In the genomic region with DNA sequence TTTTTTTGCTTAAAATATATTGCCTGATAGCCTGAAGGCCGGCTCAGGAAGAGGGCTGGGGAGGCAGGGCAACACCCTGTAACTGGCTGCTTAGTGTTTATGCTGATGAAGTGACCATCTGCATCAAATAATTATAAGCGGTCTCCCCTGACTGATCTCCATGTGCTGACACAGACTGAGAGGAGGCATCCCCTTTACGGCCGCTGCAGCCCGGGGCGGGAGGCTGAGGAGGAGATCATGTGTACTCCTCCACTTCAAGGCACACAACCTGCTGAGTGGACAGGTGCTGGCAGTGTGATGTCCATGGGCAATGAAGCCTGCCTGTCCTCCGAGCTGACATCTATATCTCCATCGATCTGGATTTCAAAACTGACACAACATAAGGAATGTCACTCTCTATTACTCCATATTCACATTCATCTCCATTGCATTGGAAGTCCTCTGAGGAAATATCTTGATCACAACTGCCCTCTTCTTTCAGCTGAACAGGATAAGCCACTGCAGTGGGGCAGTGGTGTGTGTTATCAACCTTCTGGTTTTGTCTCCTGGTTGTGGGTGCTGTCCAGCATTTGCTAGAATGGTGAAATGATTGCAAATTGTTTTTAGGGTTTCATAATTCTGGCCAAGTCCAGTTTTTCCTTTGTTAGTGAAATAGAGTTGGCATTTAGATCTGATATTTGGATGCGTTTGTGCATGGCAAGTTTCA, we compare ENCODE assay signal across 18 cellular contexts.
DNase-seq lines count a peak whose midpoint lies in the region; ATAC-seq, FAIRE-seq and TF ChIP-seq lines count a peak whose summit lies in the region.
"Had no signal": no experiment of that assay in that cellular context is flagged by ENCODE, and none has a peak within 500 bp of the region (broad histone marks: within the 10 kb centered on the region; RNA-seq: fewer than 3 reads in every experiment).

No MANE protein-coding gene starts in this region.

- WGBS in GM12878 (ENCODE audit: insufficient coverage, insufficient replicate concordance, low lambda C conversion rate, missing lambda C conversion rate): 56% methylated on average over 9 of the region's 9 CpGs

- peak overlapping the region; percentile 40 for H3K27ac ChIP-seq in KOPT-K1 (ENCODE audit: low read depth, low read length, poor library complexity, severe bottlenecking)
- no peak overlapping the region for H3K27ac ChIP-seq in GM12878 (ENCODE audit: control insufficient read depth, insufficient read depth)

- no peak for TF ChIP-seq RAD21 in GM12878 (IDR thresholded peaks at IDR 0.05; ENCODE audit: insufficient read depth, low read depth, low read length)

- H3K9me3 ChIP-seq in KOPT-K1 (ENCODE audit: insufficient read depth, low read length, poor library complexity, severe bottlenecking) (no peaks in the 10 kb centered on the region), GM12878 (replicated peaks; ENCODE audit: control insufficient read depth, insufficient read depth, low read length) (no peaks in the 10 kb centered on the region)
- H3K9me3 ChIP-seq: MG63, SK-N-SH had no signal

- no peaks in the 10 kb centered on the region for H3K4me1 ChIP-seq in GM12878 (ENCODE audit: control insufficient read depth, insufficient read depth, low read length)

- TF ChIP-seq EP300 in GM12878 (IDR thresholded peaks at IDR 0.05; ENCODE audit: borderline replicate concordance in 1 of 2, control insufficient read depth in 1 of 2, low read depth in 2 of 2, low read length in 2 of 2): no peak

- SMC1A ChIA-PET in GM12878 (lab: Charles Lee; ENCODE audit: uncharacterized antibody, unreplicated experiment): no interaction called here

- H3K79me2 ChIP-seq in GM12878 (ENCODE audit: control insufficient read depth, insufficient read depth, low read length): no peaks in the 10 kb centered on the region

- in situ Hi-C loops in GM12878 (cut with MboI): no loop called here

- no peaks in the 10 kb centered on the region for H4K20me1 ChIP-seq in GM12878 (ENCODE audit: control insufficient read depth, insufficient read depth)

- H2AFZ ChIP-seq in GM12878 (ENCODE audit: control insufficient read depth, low read depth, low read length): no peak overlapping the region

- ATAC-seq in GM12878: no peak
- ATAC-seq in GM21423 (IDR thresholded peaks at IDR 0.05; ENCODE audit: unreplicated experiment): no peak

- RAD21 ChIA-PET in GM12878 (lab: Charles Lee; ENCODE audit: unreplicated experiment): no interaction called here

- no peak for TF ChIP-seq CTCF in GM12878 (IDR thresholded peaks at IDR 0.05 in 2 of 3, conservative IDR thresholded peaks at IDR 0.05 in 1 of 3; ENCODE audit: control insufficient read depth in 2 of 3, extremely low read depth in 1 of 3, insufficient read depth in 1 of 3, low read depth in 3 of 3, low read length in 3 of 3)

- H3K36me3 ChIP-seq in KOPT-K1 (ENCODE audit: insufficient read depth, low read length) (no peaks in the 10 kb centered on the region), GM12878 (ENCODE audit: control insufficient read depth in 2 of 2, insufficient read depth in 2 of 2, low read length in 1 of 2) (no peaks in the 10 kb centered on the region)
- H3K36me3 ChIP-seq: MG63 had no signal

- CTCF ChIA-PET in GM12878 (lab: Yijun Ruan, JAX): no interaction called here

- no peak overlapping the region for H3K9ac ChIP-seq in GM12878 (ENCODE audit: control insufficient read depth, insufficient read depth, low read length)
- H3K9ac ChIP-seq: SK-N-SH had no signal

- BruUV-seq in GM12878 (replicated peaks; lab: Mats Ljungman, UMichigan): no TSS peak

- TF ChIP-seq POLR2A in GM12878 (IDR thresholded peaks at IDR 0.05; ENCODE audit: low read depth, low read length): no peak

- DNase-seq in NCI-H82 (lab: John Stamatoyannopoulos, UW) (peak; percentile 16), NCI-H82 treated with DMSO at 0.1 percent for 48 hours (lab: John Stamatoyannopoulos, UW; ENCODE audit: unreplicated experiment) (no peak), GM12878 (ENCODE audit: low read depth, low spot score) (no peak), NCI-H2081 treated with DMSO at 0.1 percent for 48 hours (lab: John Stamatoyannopoulos, UW) (no peak), DMS79 treated with DMSO at 0.1 percent for 48 hours (lab: John Stamatoyannopoulos, UW) (no peak)
- DNase-seq: C1 segment of cervical spinal cord, GF-D8, GOT3, Kasumi-1, MG63, NCI-H1092, NCI-H1694 treated with DMSO at 0.1 percent for 48 hours, NCI-H2107, NCI-H526, SHP77 treated with DMSO at 0.1 percent for 48 hours, SK-N-SH had no signal

- no peak for FAIRE-seq in GM12878 (lab: Jason Lieb, UNC)

- intact Hi-C loops in GM12878 (cut with micrococcal nuclease; ENCODE audit: unreplicated experiment): no loop called here

- no peak overlapping the region for H3K4me2 ChIP-seq in GM12878 (ENCODE audit: control insufficient read depth, insufficient read depth)
- H3K4me2 ChIP-seq: SK-N-SH had no signal

- no peaks in the 10 kb centered on the region for H3K27me3 ChIP-seq in GM12878 (replicated peaks in 1 of 2; ENCODE audit: control insufficient read depth in 2 of 2, insufficient read depth in 2 of 2, low read length in 1 of 2)
- H3K27me3 ChIP-seq: MG63 had no signal

- H3K4me3 ChIP-seq in GM12878: no peak overlapping the region
- H3K4me3 ChIP-seq: MG63 had no signal

- POLR2A ChIA-PET in GM12878 (lab: Charles Lee): no interaction called here

TF ChIP-seq in GM12878, 131 proteins besides CTCF, POLR2A, EP300 and RAD21:
- no peak for TF ChIP-seq KAT2A (conservative IDR thresholded peaks at IDR 0.05; ENCODE audit: control insufficient read depth, low read depth, low read length)
- TF ChIP-seq, protein P1, sequence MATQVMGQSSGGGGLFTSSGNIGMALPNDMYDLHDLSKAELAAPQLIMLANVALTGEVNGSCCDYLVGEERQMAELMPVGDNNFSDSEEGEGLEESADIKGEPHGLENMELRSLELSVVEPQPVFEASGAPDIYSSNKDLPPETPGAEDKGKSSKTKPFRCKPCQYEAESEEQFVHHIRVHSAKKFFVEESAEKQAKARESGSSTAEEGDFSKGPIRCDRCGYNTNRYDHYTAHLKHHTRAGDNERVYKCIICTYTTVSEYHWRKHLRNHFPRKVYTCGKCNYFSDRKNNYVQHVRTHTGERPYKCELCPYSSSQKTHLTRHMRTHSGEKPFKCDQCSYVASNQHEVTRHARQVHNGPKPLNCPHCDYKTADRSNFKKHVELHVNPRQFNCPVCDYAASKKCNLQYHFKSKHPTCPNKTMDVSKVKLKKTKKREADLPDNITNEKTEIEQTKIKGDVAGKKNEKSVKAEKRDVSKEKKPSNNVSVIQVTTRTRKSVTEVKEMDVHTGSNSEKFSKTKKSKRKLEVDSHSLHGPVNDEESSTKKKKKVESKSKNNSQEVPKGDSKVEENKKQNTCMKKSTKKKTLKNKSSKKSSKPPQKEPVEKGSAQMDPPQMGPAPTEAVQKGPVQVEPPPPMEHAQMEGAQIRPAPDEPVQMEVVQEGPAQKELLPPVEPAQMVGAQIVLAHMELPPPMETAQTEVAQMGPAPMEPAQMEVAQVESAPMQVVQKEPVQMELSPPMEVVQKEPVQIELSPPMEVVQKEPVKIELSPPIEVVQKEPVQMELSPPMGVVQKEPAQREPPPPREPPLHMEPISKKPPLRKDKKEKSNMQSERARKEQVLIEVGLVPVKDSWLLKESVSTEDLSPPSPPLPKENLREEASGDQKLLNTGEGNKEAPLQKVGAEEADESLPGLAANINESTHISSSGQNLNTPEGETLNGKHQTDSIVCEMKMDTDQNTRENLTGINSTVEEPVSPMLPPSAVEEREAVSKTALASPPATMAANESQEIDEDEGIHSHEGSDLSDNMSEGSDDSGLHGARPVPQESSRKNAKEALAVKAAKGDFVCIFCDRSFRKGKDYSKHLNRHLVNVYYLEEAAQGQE (IDR thresholded peaks at IDR 0.05; ENCODE audit: low read depth, low read length): peak; percentile 67
